Comparison of ENCODE assay signal across 8 cellular contexts in genomic region chr5:141849371-141850182, GRCh38. TPM values are rescaled to one million over a fixed set of nuclear protein-coding genes. Genes with fewer than 3 reads are reported as not detected.
A peak's percentile ranks its signal among the peaks of the same experiment; 100 is the strongest.
DNase-seq lines count a peak whose midpoint lies in the region; ATAC-seq and TF ChIP-seq lines count a peak whose summit lies in the region.

No MANE protein-coding gene starts in this region.

- peaks cover 17% of the 10 kb centered on the region for H3K27me3 Mint-ChIP-seq in GM23338 (ENCODE audit: insufficient read depth, low read depth, poor library complexity)
- no peaks in the 10 kb centered on the region for H3K27me3 Mint-ChIP-seq in type B pancreatic cell

- peak overlapping the region; percentile 96 for H3K9ac ChIP-seq in adipocyte (ENCODE audit: low read length)

- H3K27me3 ChIP-seq in GM23338 (ENCODE audit: insufficient read depth) (no peaks in the 10 kb centered on the region), MG63 (no peaks in the 10 kb centered on the region), adipocyte (replicated peaks; ENCODE audit: control insufficient read depth, insufficient read depth, low read length) (peaks cover 21% of the 10 kb centered on the region), heart left ventricle (no peaks in the 10 kb centered on the region)

- peak overlapping the region; percentile 98 for H3K27ac Mint-ChIP-seq in GM23338
- H3K27ac Mint-ChIP-seq in type B pancreatic cell = peak overlapping the region; percentile 84

- H3K9me2 ChIP-seq in GM23338 (ENCODE audit: insufficient read depth) = no peaks in the 10 kb centered on the region

- H3K36me3 Mint-ChIP-seq in GM23338 (ENCODE audit: low read depth) = peaks cover 26% of the 10 kb centered on the region
- no peaks in the 10 kb centered on the region for H3K36me3 Mint-ChIP-seq in type B pancreatic cell

- peak; percentile 51 for ATAC-seq in GM23338
- peak; percentile 86 to 95 (median 91) for ATAC-seq in heart left ventricle

- peaks cover 16% of the 10 kb centered on the region for H3K79me2 ChIP-seq in GM23338 (replicated peaks; ENCODE audit: insufficient read depth)

- H3K4me3 ChIP-seq in GM23338 (peak overlapping the region; percentile 91), MG63 (peak overlapping the region; percentile 68), adipocyte (ENCODE audit: low read length) (peak overlapping the region; percentile 96), heart left ventricle (peak overlapping the region; percentile 36 to 94 (median 74))

- H3K9me3 ChIP-seq in MG63 = no peaks in the 10 kb centered on the region
- H3K9me3 ChIP-seq in adipocyte (ENCODE audit: control insufficient read depth, low read length) = no peaks in the 10 kb centered on the region
- no peaks in the 10 kb centered on the region for H3K9me3 ChIP-seq in heart left ventricle

- no peaks in the 10 kb centered on the region for H4K20me1 ChIP-seq in GM23338 (replicated peaks; ENCODE audit: insufficient read depth)

- peak in 1 of 2 donors; percentile 82 for TF ChIP-seq POLR2A in heart left ventricle (IDR thresholded peaks at IDR 0.05)

- H3K4me2 ChIP-seq in GM23338 = peak overlapping the region; percentile 100

- DNase-seq in ELF-1 (ENCODE audit: low read depth, low spot score) = peak; percentile 90
- DNase-seq in GM23338 (ENCODE audit: low spot score) = peak; percentile 97
- DNase-seq in MG63 = peak; percentile 87
- DNase-seq in SW 1271 (lab: John Stamatoyannopoulos, UW) = peak; percentile 66 to 85
- DNase-seq in adipocyte (ENCODE audit: low read depth) = peak; percentile 92
- DNase-seq in heart left ventricle = peak; percentile 92 to 93 (median 93)
- DNase-seq in posterior cingulate gyrus = peak; percentile 74 to 97 (median 83)
- peak; percentile 87 for DNase-seq in type B pancreatic cell (ENCODE audit: extremely low spot score, unreplicated experiment)

- peaks cover 48% of the 10 kb centered on the region for H3F3A ChIP-seq in GM23338 (replicated peaks; ENCODE audit: low read depth)

- TF ChIP-seq CTCF in GM23338 (conservative IDR thresholded peaks at IDR 0.05; ENCODE audit: low read depth in 2 of 2) (0 out of 4 replicates have a peak, but pooled peaks of 1 of the 2 experiments have one; percentile 26), heart left ventricle (IDR thresholded peaks at IDR 0.05) (peak in 3 of 12 donors; percentile 9 to 23 (median 10)), type B pancreatic cell (conservative IDR thresholded peaks at IDR 0.05) (peak; percentile 24)

- peaks cover 62% of the 10 kb centered on the region for H3K4me1 ChIP-seq in GM23338 (ENCODE audit: insufficient read depth)
- peaks cover 6% of the 10 kb centered on the region for H3K4me1 ChIP-seq in adipocyte (ENCODE audit: control insufficient read depth, insufficient read depth, low read length)
- peaks cover 0 to 40% (median 27%) of the 10 kb centered on the region in 12 donors for H3K4me1 ChIP-seq in heart left ventricle

- WGBS in heart left ventricle, 4 donors = 0 to 1% (median 0%) methylated on average over 67 to 76 of the region's 76 CpGs

- H3K36me3 ChIP-seq in GM23338 (ENCODE audit: insufficient read depth) = no peaks in the 10 kb centered on the region
- no peaks in the 10 kb centered on the region for H3K36me3 ChIP-seq in MG63
- no peaks in the 10 kb centered on the region for H3K36me3 ChIP-seq in adipocyte (ENCODE audit: control insufficient read depth, insufficient read depth, low read length, severe bottlenecking)
- H3K36me3 ChIP-seq in heart left ventricle = peaks cover 0 to 7% (median 0%) of the 10 kb centered on the region in 9 donors

- intact Hi-C loops in heart left ventricle (cut with DNase I) = loop anchor here in 6 of 10 donors (2.0 to 5.0 kb wide), 4 partner anchors 25 to 42 kb away; partner anchors contain the start of gene PCDH1 (in 2 of the 6)
- intact Hi-C loops in posterior cingulate gyrus (cut with DNase I) = no loop called here

- H3K9me3 Mint-ChIP-seq in GM23338 = no peaks in the 10 kb centered on the region
- no peaks in the 10 kb centered on the region for H3K9me3 Mint-ChIP-seq in type B pancreatic cell

- H2AFZ ChIP-seq in GM23338 = no peak overlapping the region

- H3K4me1 Mint-ChIP-seq in GM23338 (peaks cover 67% of the 10 kb centered on the region), type B pancreatic cell (ENCODE audit: unreplicated experiment) (peaks cover 14% of the 10 kb centered on the region)

- H3K27ac ChIP-seq in GM23338 (ENCODE audit: low read depth) (peak overlapping the region; percentile 100), heart left ventricle (peak overlapping the region; percentile 76 to 99 (median 96))

- peak overlapping the region; percentile 75 for H3K4me3 Mint-ChIP-seq in GM23338
- H3K4me3 Mint-ChIP-seq in type B pancreatic cell = peak overlapping the region; percentile 91

TF ChIP-seq in GM23338, 12 proteins besides CTCF, POLR2A, EP300 and RAD21 (continues in another document):
- no peak for TF ChIP-seq ZNF331 (CRISPR knock-in tag; IDR thresholded peaks at IDR 0.05; ENCODE audit: low read depth)
- TF ChIP-seq ZNF462 (CRISPR knock-in tag; IDR thresholded peaks at IDR 0.05) = no peak

RNA-seq across cellular contexts. Expression of gene PCDH1, which starts 28.6 kb away (rescaled TPM):
- 155 and 183 TPM in 2 replicates for total RNA-seq in GM23338 (2014; rRNA removed; shearing (Covaris generic))
- 26.2 and 27.8 TPM in 2 replicates for polyA plus RNA-seq in GM23338 (2016; fragmentation: Nextera tagmentation; extraction: Ambion mirVana)
- total RNA-seq in MG63 (2014; rRNA removed; shearing (Covaris generic); ENCODE audit: low replicate concordance) = 3.8 and 12.8 TPM in 2 replicates
- total RNA-seq in heart left ventricle = 100 to 1,000 TPM in 1 of 9 donors, 10 to 100 TPM in 8; 10.2 to 106 (median 19.2) TPM
- polyA plus RNA-seq in heart left ventricle = 10 to 100 TPM; 13.5 to 25.8 TPM
- total RNA-seq in type B pancreatic cell (ENCODE audit: low replicate concordance) = 22.8 and 41.7 TPM in 2 replicates

Comparison
In these comparisons a context has a peak if more than half of its experiments do, and no peak if none do; other contexts are left out.
1. Peak in every context shown above with its lines: DNase-seq, ATAC-seq, H3K4me3 ChIP-seq and H3K27ac ChIP-seq.